Comparison of ENCODE assay signal across 1 cellular context in the genomic region with DNA sequence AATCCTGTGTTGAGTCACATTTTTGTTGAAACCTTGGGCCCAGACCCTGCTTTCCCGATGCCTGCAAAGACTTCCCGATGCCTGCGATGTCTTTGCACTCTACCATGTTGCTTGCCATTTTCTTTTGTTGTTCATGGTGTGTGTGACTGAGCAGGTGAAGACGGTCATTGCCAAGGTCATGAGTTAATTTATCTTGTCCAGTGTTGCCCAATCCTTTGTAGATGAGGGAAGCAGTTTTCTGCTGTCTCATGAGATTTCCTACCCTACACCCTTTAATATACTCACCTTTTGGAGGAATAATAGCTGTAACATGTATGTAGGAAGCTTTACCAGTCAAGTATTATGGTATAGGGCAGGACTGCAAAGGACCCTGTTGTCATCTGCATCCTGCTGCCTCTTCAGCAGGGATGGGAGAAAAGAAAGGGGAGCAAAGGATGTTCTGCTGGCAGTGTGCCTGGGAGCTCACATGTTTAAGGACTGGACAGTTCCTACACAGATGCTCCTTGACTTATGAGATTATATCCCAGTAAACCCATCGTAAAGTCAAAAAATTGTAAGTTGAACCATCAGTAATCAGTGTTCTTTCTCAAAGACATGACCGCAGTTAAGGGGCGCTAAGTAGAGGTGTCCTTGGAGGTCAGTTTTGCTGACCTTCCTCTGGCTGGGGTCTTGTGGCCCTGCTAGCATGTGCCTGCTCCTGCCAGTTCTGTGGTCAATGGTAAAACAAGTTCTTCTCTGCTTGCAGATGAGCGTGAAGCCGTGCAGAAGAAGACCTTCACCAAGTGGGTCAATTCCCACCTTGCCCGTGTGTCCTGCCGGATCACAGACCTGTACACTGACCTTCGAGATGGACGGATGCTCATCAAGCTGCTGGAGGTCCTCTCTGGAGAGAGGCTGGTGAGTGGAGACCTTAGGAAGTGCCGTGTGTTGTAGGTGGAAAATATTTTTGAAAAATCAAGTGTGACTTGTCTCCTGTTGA.
TF ChIP-seq lines count a peak whose summit lies in the region.

No MANE protein-coding gene starts in this region.

TF ChIP-seq in HepG2, 621 proteins besides CTCF, POLR2A, EP300 and RAD21 (continued from another document):
- TF ChIP-seq, protein P1, sequence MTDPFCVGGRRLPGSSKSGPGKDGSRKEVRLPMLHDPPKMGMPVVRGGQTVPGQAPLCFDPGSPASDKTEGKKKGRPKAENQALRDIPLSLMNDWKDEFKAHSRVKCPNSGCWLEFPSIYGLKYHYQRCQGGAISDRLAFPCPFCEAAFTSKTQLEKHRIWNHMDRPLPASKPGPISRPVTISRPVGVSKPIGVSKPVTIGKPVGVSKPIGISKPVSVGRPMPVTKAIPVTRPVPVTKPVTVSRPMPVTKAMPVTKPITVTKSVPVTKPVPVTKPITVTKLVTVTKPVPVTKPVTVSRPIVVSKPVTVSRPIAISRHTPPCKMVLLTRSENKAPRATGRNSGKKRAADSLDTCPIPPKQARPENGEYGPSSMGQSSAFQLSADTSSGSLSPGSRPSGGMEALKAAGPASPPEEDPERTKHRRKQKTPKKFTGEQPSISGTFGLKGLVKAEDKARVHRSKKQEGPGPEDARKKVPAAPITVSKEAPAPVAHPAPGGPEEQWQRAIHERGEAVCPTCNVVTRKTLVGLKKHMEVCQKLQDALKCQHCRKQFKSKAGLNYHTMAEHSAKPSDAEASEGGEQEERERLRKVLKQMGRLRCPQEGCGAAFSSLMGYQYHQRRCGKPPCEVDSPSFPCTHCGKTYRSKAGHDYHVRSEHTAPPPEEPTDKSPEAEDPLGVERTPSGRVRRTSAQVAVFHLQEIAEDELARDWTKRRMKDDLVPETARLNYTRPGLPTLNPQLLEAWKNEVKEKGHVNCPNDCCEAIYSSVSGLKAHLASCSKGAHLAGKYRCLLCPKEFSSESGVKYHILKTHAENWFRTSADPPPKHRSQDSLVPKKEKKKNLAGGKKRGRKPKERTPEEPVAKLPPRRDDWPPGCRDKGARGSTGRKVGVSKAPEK (CRISPR knock-in tag; IDR thresholded peaks at IDR 0.05; ENCODE audit: borderline replicate concordance), result 0 out of 2 replicates have a peak, but pooled peaks have one; percentile 39
- TF ChIP-seq THAP11 (CRISPR knock-in tag; IDR thresholded peaks at IDR 0.05), result 0 out of 2 replicates have a peak, but pooled peaks have one; percentile 6
- TF ChIP-seq RBM22 (optimal IDR thresholded peaks at IDR 0.05; ENCODE audit: low read length), result peak; percentile 23
- TF ChIP-seq ZNF224 (CRISPR knock-in tag; IDR thresholded peaks at IDR 0.05), result peak; percentile 57; the same call in 1 of the 2 replicates
- TF ChIP-seq TBX2 (CRISPR knock-in tag; IDR thresholded peaks at IDR 0.05; ENCODE audit: borderline replicate concordance), result 0 out of 2 replicates have a peak, but pooled peaks have one; percentile 28
- TF ChIP-seq MAFK (conservative IDR thresholded peaks at IDR 0.05 in 1 of 2, IDR thresholded peaks at IDR 0.05 in 1 of 2; ENCODE audit: low read length in 2 of 2), result peak; percentile 35 to 39
- TF ChIP-seq BCL6 (CRISPR knock-in tag; IDR thresholded peaks at IDR 0.05), result peak; percentile 60; the same call in 1 of the 2 replicates
- no peak for TF ChIP-seq ZMYM4 (CRISPR knock-in tag; IDR thresholded peaks at IDR 0.05)
- TF ChIP-seq SOX6 (IDR thresholded peaks at IDR 0.05), result no peak
- peak; percentile 47; the same call in 1 of the 2 replicates for TF ChIP-seq SOX6 (CRISPR knock-in tag; IDR thresholded peaks at IDR 0.05)
- TF ChIP-seq, protein P2, sequence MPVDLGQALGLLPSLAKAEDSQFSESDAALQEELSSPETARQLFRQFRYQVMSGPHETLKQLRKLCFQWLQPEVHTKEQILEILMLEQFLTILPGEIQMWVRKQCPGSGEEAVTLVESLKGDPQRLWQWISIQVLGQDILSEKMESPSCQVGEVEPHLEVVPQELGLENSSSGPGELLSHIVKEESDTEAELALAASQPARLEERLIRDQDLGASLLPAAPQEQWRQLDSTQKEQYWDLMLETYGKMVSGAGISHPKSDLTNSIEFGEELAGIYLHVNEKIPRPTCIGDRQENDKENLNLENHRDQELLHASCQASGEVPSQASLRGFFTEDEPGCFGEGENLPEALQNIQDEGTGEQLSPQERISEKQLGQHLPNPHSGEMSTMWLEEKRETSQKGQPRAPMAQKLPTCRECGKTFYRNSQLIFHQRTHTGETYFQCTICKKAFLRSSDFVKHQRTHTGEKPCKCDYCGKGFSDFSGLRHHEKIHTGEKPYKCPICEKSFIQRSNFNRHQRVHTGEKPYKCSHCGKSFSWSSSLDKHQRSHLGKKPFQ (CRISPR knock-in tag; IDR thresholded peaks at IDR 0.05; ENCODE audit: insufficient replicate concordance), result peak; percentile 21
- TF ChIP-seq CEBPG (CRISPR knock-in tag; IDR thresholded peaks at IDR 0.05), result peak; percentile 76
- TF ChIP-seq NFIB (CRISPR knock-in tag; IDR thresholded peaks at IDR 0.05; ENCODE audit: borderline replicate concordance), result 0 out of 2 replicates have a peak, but pooled peaks have one; percentile 69
- no peak for TF ChIP-seq MATR3 (CRISPR knock-in tag; IDR thresholded peaks at IDR 0.05)
- no peak for TF ChIP-seq ZNF143 (CRISPR knock-in tag; IDR thresholded peaks at IDR 0.05)
- no peak for TF ChIP-seq ARNT2 (CRISPR knock-in tag; IDR thresholded peaks at IDR 0.05; ENCODE audit: low read depth)
- no peak for TF ChIP-seq MAFF (IDR thresholded peaks at IDR 0.05; ENCODE audit: low read depth, low read length)
- TF ChIP-seq ZNF773 (CRISPR knock-in tag; IDR thresholded peaks at IDR 0.05; ENCODE audit: borderline replicate concordance), result no peak
- no peak for TF ChIP-seq HNRNPUL1 (IDR thresholded peaks at IDR 0.05; ENCODE audit: low read depth, low read length)
- TF ChIP-seq DMAP1 (CRISPR knock-in tag; IDR thresholded peaks at IDR 0.05), result no peak
- no peak; the same call in 1 of the 2 replicates for TF ChIP-seq CEBPB (IDR thresholded peaks at IDR 0.05; ENCODE audit: borderline replicate concordance, low read depth, low read length)
- no peak for TF ChIP-seq ZEB1 (IDR thresholded peaks at IDR 0.05; ENCODE audit: insufficient replicate concordance, low read depth)
- peak; percentile 42; the same call in 1 of the 2 replicates for TF ChIP-seq FOXA3 (CRISPR knock-in tag; IDR thresholded peaks at IDR 0.05)
- TF ChIP-seq NCOA2 (CRISPR knock-in tag; IDR thresholded peaks at IDR 0.05), result peak; percentile 40; the same call in 1 of the 2 replicates
- 0 out of 2 replicates have a peak, but pooled peaks have one; percentile 10 for TF ChIP-seq POLR2G (IDR thresholded peaks at IDR 0.05; ENCODE audit: low read depth, low read length)
- TF ChIP-seq, protein P3, sequence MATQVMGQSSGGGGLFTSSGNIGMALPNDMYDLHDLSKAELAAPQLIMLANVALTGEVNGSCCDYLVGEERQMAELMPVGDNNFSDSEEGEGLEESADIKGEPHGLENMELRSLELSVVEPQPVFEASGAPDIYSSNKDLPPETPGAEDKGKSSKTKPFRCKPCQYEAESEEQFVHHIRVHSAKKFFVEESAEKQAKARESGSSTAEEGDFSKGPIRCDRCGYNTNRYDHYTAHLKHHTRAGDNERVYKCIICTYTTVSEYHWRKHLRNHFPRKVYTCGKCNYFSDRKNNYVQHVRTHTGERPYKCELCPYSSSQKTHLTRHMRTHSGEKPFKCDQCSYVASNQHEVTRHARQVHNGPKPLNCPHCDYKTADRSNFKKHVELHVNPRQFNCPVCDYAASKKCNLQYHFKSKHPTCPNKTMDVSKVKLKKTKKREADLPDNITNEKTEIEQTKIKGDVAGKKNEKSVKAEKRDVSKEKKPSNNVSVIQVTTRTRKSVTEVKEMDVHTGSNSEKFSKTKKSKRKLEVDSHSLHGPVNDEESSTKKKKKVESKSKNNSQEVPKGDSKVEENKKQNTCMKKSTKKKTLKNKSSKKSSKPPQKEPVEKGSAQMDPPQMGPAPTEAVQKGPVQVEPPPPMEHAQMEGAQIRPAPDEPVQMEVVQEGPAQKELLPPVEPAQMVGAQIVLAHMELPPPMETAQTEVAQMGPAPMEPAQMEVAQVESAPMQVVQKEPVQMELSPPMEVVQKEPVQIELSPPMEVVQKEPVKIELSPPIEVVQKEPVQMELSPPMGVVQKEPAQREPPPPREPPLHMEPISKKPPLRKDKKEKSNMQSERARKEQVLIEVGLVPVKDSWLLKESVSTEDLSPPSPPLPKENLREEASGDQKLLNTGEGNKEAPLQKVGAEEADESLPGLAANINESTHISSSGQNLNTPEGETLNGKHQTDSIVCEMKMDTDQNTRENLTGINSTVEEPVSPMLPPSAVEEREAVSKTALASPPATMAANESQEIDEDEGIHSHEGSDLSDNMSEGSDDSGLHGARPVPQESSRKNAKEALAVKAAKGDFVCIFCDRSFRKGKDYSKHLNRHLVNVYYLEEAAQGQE (IDR thresholded peaks at IDR 0.05; ENCODE audit: borderline replicate concordance in 1 of 2, low read depth in 1 of 2, low read length in 2 of 2), result peak in 1 of 2 experiments; percentile 32; a peak in 1 of 4 replicates
- TF ChIP-seq ZNF644 (CRISPR knock-in tag; IDR thresholded peaks at IDR 0.05; ENCODE audit: low read depth), result 0 out of 2 replicates have a peak, but pooled peaks have one; percentile 58
- TF ChIP-seq POGZ (CRISPR knock-in tag; IDR thresholded peaks at IDR 0.05), result peak; percentile 37; the same call in 1 of the 2 replicates
- no peak for TF ChIP-seq PRMT3 (CRISPR knock-in tag; IDR thresholded peaks at IDR 0.05; ENCODE audit: borderline replicate concordance, low read depth)
- peak; percentile 84 for TF ChIP-seq RARA (CRISPR knock-in tag; IDR thresholded peaks at IDR 0.05)
- TF ChIP-seq ZNF20 (CRISPR knock-in tag; IDR thresholded peaks at IDR 0.05), result no peak
- TF ChIP-seq TGIF2 (CRISPR knock-in tag; IDR thresholded peaks at IDR 0.05), result no peak
